In the genomic region with DNA sequence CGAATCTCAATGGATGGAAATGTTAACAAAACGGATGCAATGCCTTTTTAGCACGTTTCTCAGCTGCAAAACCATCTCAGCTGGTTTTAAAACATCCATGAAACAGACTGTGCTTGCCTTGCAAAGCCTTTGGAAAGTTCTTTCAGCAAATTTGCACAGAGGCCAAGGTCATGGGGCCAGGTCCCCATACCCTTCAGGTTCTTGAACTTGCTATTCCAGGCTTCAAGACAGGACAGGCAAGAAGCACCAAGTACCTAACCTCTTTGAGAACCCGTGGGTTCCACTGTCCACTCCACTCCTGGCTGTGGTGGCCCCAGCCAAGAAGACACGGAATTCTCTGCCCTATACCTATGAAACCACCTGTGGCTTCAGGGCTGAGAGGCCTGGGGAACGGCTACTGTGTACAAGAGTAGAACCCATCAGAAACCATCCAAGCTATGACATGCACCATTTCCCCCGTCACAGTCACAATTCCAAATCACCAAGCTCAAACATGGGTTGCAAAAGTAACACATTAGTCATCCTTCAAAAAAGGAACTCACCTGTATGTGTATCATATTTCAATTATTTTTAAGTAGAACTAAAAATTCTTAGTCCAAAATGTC, we compare ENCODE assay signal across 1 cellular context.
TF ChIP-seq lines count a peak whose summit lies in the region.

No MANE protein-coding gene starts in this region.

TF ChIP-seq in liver, 16 proteins besides CTCF, POLR2A, EP300 and RAD21:
- TF ChIP-seq, protein P1, sequence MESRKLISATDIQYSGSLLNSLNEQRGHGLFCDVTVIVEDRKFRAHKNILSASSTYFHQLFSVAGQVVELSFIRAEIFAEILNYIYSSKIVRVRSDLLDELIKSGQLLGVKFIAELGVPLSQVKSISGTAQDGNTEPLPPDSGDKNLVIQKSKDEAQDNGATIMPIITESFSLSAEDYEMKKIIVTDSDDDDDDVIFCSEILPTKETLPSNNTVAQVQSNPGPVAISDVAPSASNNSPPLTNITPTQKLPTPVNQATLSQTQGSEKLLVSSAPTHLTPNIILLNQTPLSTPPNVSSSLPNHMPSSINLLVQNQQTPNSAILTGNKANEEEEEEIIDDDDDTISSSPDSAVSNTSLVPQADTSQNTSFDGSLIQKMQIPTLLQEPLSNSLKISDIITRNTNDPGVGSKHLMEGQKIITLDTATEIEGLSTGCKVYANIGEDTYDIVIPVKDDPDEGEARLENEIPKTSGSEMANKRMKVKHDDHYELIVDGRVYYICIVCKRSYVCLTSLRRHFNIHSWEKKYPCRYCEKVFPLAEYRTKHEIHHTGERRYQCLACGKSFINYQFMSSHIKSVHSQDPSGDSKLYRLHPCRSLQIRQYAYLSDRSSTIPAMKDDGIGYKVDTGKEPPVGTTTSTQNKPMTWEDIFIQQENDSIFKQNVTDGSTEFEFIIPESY (IDR thresholded peaks at IDR 0.05): no peak
- TF ChIP-seq RXRA (IDR thresholded peaks at IDR 0.05): peak; percentile 75 to 76
- TF ChIP-seq NR2F2 (IDR thresholded peaks at IDR 0.05): peak; percentile 73
- peak in 1 of 2 donors; percentile 15 for TF ChIP-seq HNF4A (conservative IDR thresholded peaks at IDR 0.05)
